ENCODE assay signal across 8 cellular contexts in the genomic region with DNA sequence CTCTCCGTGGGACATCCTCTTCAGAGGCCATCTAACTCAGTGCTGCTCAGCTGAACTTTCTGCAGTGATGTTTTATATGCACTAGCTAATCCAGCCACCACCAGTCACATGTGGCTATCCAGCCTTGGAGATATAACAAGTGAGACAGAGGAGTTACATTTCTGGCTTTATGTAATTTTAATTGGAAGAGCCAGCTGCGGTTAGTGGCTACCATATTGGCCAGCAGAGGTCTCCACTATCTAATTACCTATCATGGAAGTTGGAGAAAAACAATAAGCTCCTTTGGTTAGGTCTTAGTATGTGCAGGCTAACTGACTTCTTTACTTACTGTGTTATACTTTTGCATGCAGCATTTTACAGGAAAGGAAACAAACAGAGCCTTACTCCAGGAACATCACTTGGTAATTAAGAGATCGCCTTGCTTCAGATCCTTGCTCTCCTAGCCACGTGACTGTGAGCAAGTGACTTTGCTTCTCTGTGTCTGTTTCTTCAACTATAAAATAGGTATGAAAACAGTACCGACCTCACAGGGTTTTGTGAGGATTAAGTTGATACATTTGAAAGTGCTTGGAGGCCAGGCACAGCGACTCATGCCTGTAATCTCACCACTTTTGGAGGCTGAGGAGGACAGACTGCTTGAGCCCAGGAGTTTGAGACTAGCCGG. TPM values are rescaled to one million over a fixed set of nuclear protein-coding genes. Genes with fewer than 3 reads are reported as not detected.
DNase-seq lines count a peak whose midpoint lies in the region; ATAC-seq and TF ChIP-seq lines count a peak whose summit lies in the region.
"Had no signal": no experiment of that assay in that cellular context is flagged by ENCODE, and none has a peak within 500 bp of the region (broad histone marks: within the 10 kb centered on the region; RNA-seq: fewer than 3 reads in every experiment).

No MANE protein-coding gene starts in this region.

- peak; percentile 4 for ATAC-seq in foreskin keratinocyte
- ATAC-seq in HG03432 (IDR thresholded peaks at IDR 0.05; ENCODE audit: unreplicated experiment): no peak
- no peak for ATAC-seq in GM21723 (IDR thresholded peaks at IDR 0.05; ENCODE audit: unreplicated experiment)

- H3K27me3 ChIP-seq in KMS-11 (ENCODE audit: insufficient read depth, low read depth) (peaks cover 2% of the 10 kb centered on the region; the same call in 1 of the 2 replicates), foreskin keratinocyte (peaks cover 16% of the 10 kb centered on the region)

- DNase-seq in EL (peak; percentile 46), SK-N-DZ (ENCODE audit: low spot score) (peak; percentile 19), foreskin keratinocyte (no peak), pulmonary artery endothelial cell (ENCODE audit: low read depth, low spot score) (peak; percentile 11)

- no peak overlapping the region for H3K4me2 ChIP-seq in KMS-11

- H4K20me1 ChIP-seq in KMS-11 (ENCODE audit: insufficient read depth): no peaks in the 10 kb centered on the region

- no peak overlapping the region for H3K4me3 ChIP-seq in KMS-11 (IDR thresholded peaks at IDR 0.05; ENCODE audit: insufficient read depth, low read depth, low read length)

- H3K27ac ChIP-seq in KMS-11 (no peak overlapping the region), foreskin keratinocyte (no peak overlapping the region)

- H3K4me1 ChIP-seq in KMS-11 (ENCODE audit: low read depth, poor library complexity, severe bottlenecking): no peaks in the 10 kb centered on the region
- no peaks in the 10 kb centered on the region for H3K4me1 ChIP-seq in foreskin keratinocyte

- H3K79me2 ChIP-seq in KMS-11 (ENCODE audit: insufficient read depth, low read depth): no peaks in the 10 kb centered on the region

- no peak overlapping the region for H2AFZ ChIP-seq in KMS-11 (ENCODE audit: low read depth)

- no peak overlapping the region for H3K9ac ChIP-seq in KMS-11

- no peaks in the 10 kb centered on the region for H3K36me3 ChIP-seq in KMS-11 (ENCODE audit: insufficient read depth)

- peak; percentile 45; the same call in 1 of the 2 replicates for TF ChIP-seq CTCF in KMS-11 (conservative IDR thresholded peaks at IDR 0.05; ENCODE audit: low read depth, low read length)
- peak; percentile 93 for TF ChIP-seq CTCF in foreskin keratinocyte (conservative IDR thresholded peaks at IDR 0.05)

RNA-seq across cellular contexts. Expression of gene KLK10, which starts 1.6 kb away (rescaled TPM):
- polyA plus RNA-seq in SK-N-DZ (2014; cell fraction: cytosol; rRNA removed): not detected in 2 replicates
- polyA plus RNA-seq in SK-N-DZ (2014; cell fraction: nucleus; rRNA removed): not detected in 2 replicates
- total RNA-seq in foreskin keratinocyte: 23.5 and 104 TPM in 2 replicates
- polyA plus RNA-seq in foreskin keratinocyte: 38.6 and 179 TPM in 2 replicates
- 0.04 TPM in 1 of 2 replicates, not detected in the other for total RNA-seq in pulmonary artery endothelial cell

RNA-seq across cellular contexts. Expression of gene KLK11, which starts 5.3 kb away (rescaled TPM):
- polyA plus RNA-seq in SK-N-DZ (2014; cell fraction: cytosol; rRNA removed): not detected in 2 replicates
- polyA plus RNA-seq in SK-N-DZ (2014; cell fraction: nucleus; rRNA removed): not detected in 2 replicates
- 3.7 and 7.5 TPM in 2 replicates for total RNA-seq in foreskin keratinocyte
- polyA plus RNA-seq in foreskin keratinocyte: 4.2 and 7.3 TPM in 2 replicates
- not detected in 2 replicates for total RNA-seq in pulmonary artery endothelial cell
- total RNA-seq: skeletal muscle tissue had no signal

RNA-seq across cellular contexts. Expression of gene KLK12, which starts 13.7 kb away (rescaled TPM):
- polyA plus RNA-seq in SK-N-DZ (2014; cell fraction: cytosol; rRNA removed): not detected in 2 replicates
- not detected in 2 replicates for polyA plus RNA-seq in SK-N-DZ (2014; cell fraction: nucleus; rRNA removed)
- 0.17 TPM in 1 of 2 replicates, not detected in the other for total RNA-seq in foreskin keratinocyte
- 0.07 and 0.10 TPM in 2 replicates for polyA plus RNA-seq in foreskin keratinocyte
- not detected in 2 replicates for total RNA-seq in pulmonary artery endothelial cell
- total RNA-seq: skeletal muscle tissue had no signal

RNA-seq across cellular contexts. Expression of gene KLK8, which starts 19.7 kb away (rescaled TPM):
- not detected in 2 replicates for polyA plus RNA-seq in SK-N-DZ (2014; cell fraction: cytosol; rRNA removed)
- polyA plus RNA-seq in SK-N-DZ (2014; cell fraction: nucleus; rRNA removed): not detected in 2 replicates
- total RNA-seq in foreskin keratinocyte: 88.9 and 91.7 TPM in 2 replicates
- 114 and 124 TPM in 2 replicates for polyA plus RNA-seq in foreskin keratinocyte
- not detected in 2 replicates for total RNA-seq in pulmonary artery endothelial cell
- total RNA-seq: skeletal muscle tissue had no signal

RNA-seq across cellular contexts. Expression of gene KLK7, which starts 37.4 kb away (rescaled TPM):
- polyA plus RNA-seq in SK-N-DZ (2014; cell fraction: cytosol; rRNA removed): not detected in 2 replicates
- polyA plus RNA-seq in SK-N-DZ (2014; cell fraction: nucleus; rRNA removed): not detected in 2 replicates
- 6.3 and 8.1 TPM in 2 replicates for total RNA-seq in foreskin keratinocyte
- polyA plus RNA-seq in foreskin keratinocyte: 6.3 and 6.4 TPM in 2 replicates
- not detected in 2 replicates for total RNA-seq in pulmonary artery endothelial cell
- total RNA-seq: skeletal muscle tissue had no signal

Comparison
In these comparisons a context has a peak if more than half of its experiments do, and no peak if none do; other contexts are left out.
1. DNase-seq: peak in EL (single experiment), SK-N-DZ (single experiment) and pulmonary artery endothelial cell (single experiment); none in foreskin keratinocyte (0 of 2).
2. RNA of gene KLK10, which starts 1.6 kb away (total RNA-seq): 23.5 to 104 TPM in foreskin keratinocyte; 0.04 TPM in pulmonary artery endothelial cell; every median in the first group is over 10 times any median in the second.